In the genomic region with DNA sequence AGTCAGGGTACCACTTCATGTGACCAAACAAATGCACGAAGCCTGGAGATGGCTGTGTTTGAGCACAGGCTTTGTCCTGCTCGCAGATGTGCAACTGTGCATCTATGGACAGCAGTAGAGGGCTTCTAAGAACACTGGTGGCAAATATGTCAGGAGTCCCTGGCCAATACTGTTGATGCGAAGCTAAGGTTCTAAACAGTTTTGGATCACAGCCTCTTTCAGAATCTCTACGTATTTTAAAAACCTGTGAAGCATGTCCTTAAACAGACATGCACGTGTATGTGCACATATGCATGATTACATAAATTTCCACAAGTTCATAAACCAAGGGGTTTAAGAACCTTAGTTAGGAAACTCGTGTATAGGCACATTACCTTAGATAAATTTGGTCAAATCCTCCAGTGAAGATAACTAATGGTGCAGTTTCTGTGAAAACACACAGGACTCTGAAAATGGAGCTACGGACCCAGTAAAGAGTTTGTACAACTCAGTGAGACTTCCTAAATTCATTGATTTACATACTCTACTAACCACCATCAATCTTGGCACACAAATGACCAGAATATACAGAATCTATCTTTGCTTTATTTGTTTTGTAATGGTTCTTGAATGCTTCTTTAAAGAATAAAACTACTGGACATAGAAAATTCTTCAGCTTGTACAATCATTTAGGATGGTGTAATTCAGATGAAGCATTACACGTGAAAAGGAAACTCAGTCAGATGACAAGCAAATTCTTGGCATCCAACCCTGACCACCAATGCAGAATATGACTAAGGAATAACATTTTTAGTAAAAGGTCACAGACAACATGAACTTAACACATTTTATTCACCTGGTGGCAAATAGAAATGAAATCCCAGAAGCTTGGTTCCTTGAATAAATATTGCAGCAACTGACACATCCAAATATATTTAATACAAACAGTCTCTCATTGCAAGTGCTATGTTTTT, we compare ENCODE assay signal across 8 cellular contexts. TPM values are rescaled to one million over a fixed set of nuclear protein-coding genes. Genes with fewer than 3 reads are reported as not detected.
DNase-seq lines count a peak whose midpoint lies in the region; ATAC-seq and TF ChIP-seq lines count a peak whose summit lies in the region.

No MANE protein-coding gene starts in this region.

- no peak for TF ChIP-seq CTCF in astrocyte of the cerebellum (IDR thresholded peaks at IDR 0.05; ENCODE audit: low read depth, low read length, missing control alignments)
- TF ChIP-seq CTCF in Caco-2 (IDR thresholded peaks at IDR 0.05; ENCODE audit: insufficient read depth in 1 of 2, low read depth in 1 of 2, low read length in 1 of 2, severe bottlenecking in 1 of 2, unreplicated experiment in 1 of 2): no peak

- no peak overlapping the region for H3K27ac ChIP-seq in substantia nigra (ENCODE audit: low read depth, low read length, poor library complexity, severe bottlenecking)

- intact Hi-C loops in Caco-2 (cut with micrococcal nuclease; ENCODE audit: unreplicated experiment): no loop called here

- no peaks in the 10 kb centered on the region; the same call in 1 of the 2 replicates for H3K27me3 ChIP-seq in Caco-2 (replicated peaks; ENCODE audit: control insufficient read depth, insufficient read depth, low read length)

- H3K9me3 ChIP-seq in Caco-2: no peaks in the 10 kb centered on the region

- no TSS peak for BruUV-seq in Caco-2 (replicated peaks; lab: Mats Ljungman, UMichigan)

- H3K4me3 Mint-ChIP-seq in Caco-2 (ENCODE audit: unreplicated experiment): no peak overlapping the region

- CTCF ChIA-PET in Caco-2 (lab: Charles Lee): interaction anchor here (0.5 kb wide), 1 partner anchor 243 kb away, joined by 3 read pairs; no protein-coding TSS in a partner anchor

- DNase-seq in AML-193 (lab: John Stamatoyannopoulos, UW) (peak; percentile 39 to 51), astrocyte of the cerebellum (ENCODE audit: low read depth) (peak; percentile 80), stromal cell of bone marrow (ENCODE audit: low read depth) (peak; percentile 78), substantia nigra (lab: John Stamatoyannopoulos, UW) (no peak), Caco-2 (no peak), HuH-7 (ENCODE audit: low spot score) (no peak)

- H3K9me3 Mint-ChIP-seq in Caco-2 (ENCODE audit: unreplicated experiment): no peaks in the 10 kb centered on the region

- ATAC-seq in GM19324 (IDR thresholded peaks at IDR 0.05; ENCODE audit: low FRiP score, unreplicated experiment) (peak; percentile 48), HG03342 (IDR thresholded peaks at IDR 0.05; ENCODE audit: unreplicated experiment) (peak; percentile 51)

- POLR2A ChIA-PET in Caco-2 (lab: Charles Lee): no interaction called here

- H3K27me3 Mint-ChIP-seq in Caco-2 (ENCODE audit: insufficient read depth, unreplicated experiment): peaks cover 14% of the 10 kb centered on the region

- H3K4me1 Mint-ChIP-seq in Caco-2 (ENCODE audit: low read depth, unreplicated experiment): no peaks in the 10 kb centered on the region

- H3K36me3 ChIP-seq in Caco-2 (ENCODE audit: control insufficient read depth, insufficient read depth, low read length): no peaks in the 10 kb centered on the region

- in situ Hi-C loops in astrocyte of the cerebellum (cut with HindIII; ENCODE audit: low sequenced_read_pairs): no loop called here

- H3K4me1 ChIP-seq in Caco-2: no peaks in the 10 kb centered on the region

- no peaks in the 10 kb centered on the region for H3K36me3 Mint-ChIP-seq in Caco-2 (ENCODE audit: insufficient read depth, unreplicated experiment)

- H3K27ac Mint-ChIP-seq in Caco-2 (ENCODE audit: unreplicated experiment): no peak overlapping the region

- H3K4me3 ChIP-seq in astrocyte of the cerebellum (ENCODE audit: low read depth, low read length): no peak overlapping the region
- no peak overlapping the region for H3K4me3 ChIP-seq in Caco-2 (ENCODE audit: low read depth, low read length)

RNA-seq across cellular contexts. Expression of gene KCNQ5, which starts 27.4 kb away (rescaled TPM):
- 0.07 and 0.20 TPM in 2 replicates for total RNA-seq in Caco-2 (2022)

Comparison
In these comparisons a context has a peak if more than half of its experiments do, and no peak if none do; other contexts are left out.
1. DNase-seq: peak in AML-193 (2 of 2), astrocyte of the cerebellum (single experiment) and stromal cell of bone marrow (single experiment); none in substantia nigra (0 of 49), Caco-2 (0 of 2) and HuH-7 (single experiment).